Comparison of ENCODE assay signal across 24 cellular contexts in genomic region chr1:173360478-173361063, GRCh38.
A peak's percentile ranks its signal among the peaks of the same experiment; 100 is the strongest.
DNase-seq lines count a peak whose midpoint lies in the region; ATAC-seq and TF ChIP-seq lines count a peak whose summit lies in the region.
"Had no signal": no experiment of that assay in that cellular context is flagged by ENCODE, and none has a peak within 500 bp of the region (broad histone marks: within the 10 kb centered on the region; RNA-seq: fewer than 3 reads in every experiment).

No MANE protein-coding gene starts in this region.

- POLR2A ChIA-PET in activated CD8-positive, alpha-beta T cell treated with anti-CD3 and anti-CD28 coated beads, Interleukin-2, amount 10 ng/mL, durations not matched to agents 7 days and 5 days (lab: Charles Lee) = no interaction called here
- POLR2A ChIA-PET in activated CD8-positive, alpha-beta T cell treated with anti-CD3 and anti-CD28 coated beads for 36 hours (lab: Charles Lee) = no interaction called here

- no peak for TF ChIP-seq CTCF in activated CD8-positive, alpha-beta T cell treated with anti-CD3 and anti-CD28 coated beads for 36 hours (IDR thresholded peaks at IDR 0.05)
- TF ChIP-seq CTCF in osteocyte (IDR thresholded peaks at IDR 0.05) (no peak), stomach (IDR thresholded peaks at IDR 0.05) (no peak)

- TF ChIP-seq POLR2A in stomach (IDR thresholded peaks at IDR 0.05) = no peak

- no peak overlapping the region for H3K4me3 ChIP-seq in stomach
- H3K4me3 ChIP-seq: GM23248, skin epidermis had no signal

- CTCF ChIA-PET in activated CD8-positive, alpha-beta T cell treated with anti-CD3 and anti-CD28 coated beads, Interleukin-2, amount 10 ng/mL, durations not matched to agents 7 days and 5 days (lab: Charles Lee) = no interaction called here
- CTCF ChIA-PET in activated CD8-positive, alpha-beta T cell treated with anti-CD3 and anti-CD28 coated beads for 36 hours (lab: Charles Lee) = interaction anchor here (1.0 to 1.8 kb wide), 2 partner anchors 106 to 616 kb away, joined by 4 to 7 read pairs; no protein-coding TSS in a partner anchor

- no peaks in the 10 kb centered on the region for H3K36me3 Mint-ChIP-seq in activated CD8-positive, alpha-beta T cell treated with anti-CD3 and anti-CD28 coated beads, Interleukin-2, amount 10 ng/mL, durations not matched to agents 7 days and 5 days (ENCODE audit: low read depth)
- H3K36me3 Mint-ChIP-seq in activated CD8-positive, alpha-beta T cell treated with anti-CD3 and anti-CD28 coated beads for 36 hours (ENCODE audit: low read depth) = no peaks in the 10 kb centered on the region
- no peaks in the 10 kb centered on the region for H3K36me3 Mint-ChIP-seq in osteocyte (ENCODE audit: unreplicated experiment)
- H3K36me3 Mint-ChIP-seq: natural killer cell treated with Interleukin-12 subunit alpha and Interleukin-12 subunit beta and Interleukin-15 and Interleukin-18, amount 100 ng/mL, for 72 hours had no signal

- no peaks in the 10 kb centered on the region for H3K9me3 ChIP-seq in stomach

- peaks cover 20% of the 10 kb centered on the region for H3K4me1 Mint-ChIP-seq in activated CD8-positive, alpha-beta T cell treated with anti-CD3 and anti-CD28 coated beads, Interleukin-2, amount 10 ng/mL, durations not matched to agents 7 days and 5 days (ENCODE audit: low read depth)
- H3K4me1 Mint-ChIP-seq in activated CD8-positive, alpha-beta T cell treated with anti-CD3 and anti-CD28 coated beads for 36 hours (ENCODE audit: low read depth) = peaks cover 25% of the 10 kb centered on the region
- no peaks in the 10 kb centered on the region for H3K4me1 Mint-ChIP-seq in osteocyte (ENCODE audit: unreplicated experiment)

- 62 to 79% (median 72%) methylated on average over 3 of the region's 3 CpGs for WGBS in stomach, 5 donors

- no peak overlapping the region for H3K27ac Mint-ChIP-seq in activated CD8-positive, alpha-beta T cell treated with anti-CD3 and anti-CD28 coated beads, Interleukin-2, amount 10 ng/mL, durations not matched to agents 7 days and 5 days
- no peak overlapping the region for H3K27ac Mint-ChIP-seq in activated CD8-positive, alpha-beta T cell treated with anti-CD3 and anti-CD28 coated beads for 36 hours
- H3K27ac Mint-ChIP-seq in osteocyte (ENCODE audit: unreplicated experiment) = no peak overlapping the region
- H3K27ac Mint-ChIP-seq: activated CD4-positive, alpha-beta memory T cell treated with anti-CD3 and anti-CD28 coated beads, Interleukin-2, amount 10 ng/mL, durations not matched to agents 7 days and 5 days; activated naive CD8-positive, alpha-beta T cell treated with anti-CD3 and anti-CD28 coated beads for 36 hours; natural killer cell treated with Interleukin-12 subunit alpha and Interleukin-12 subunit beta and Interleukin-15 and Interleukin-18, amount 100 ng/mL, for 72 hours had no signal

- no peaks in the 10 kb centered on the region for H3K4me1 ChIP-seq in stomach

- no peaks in the 10 kb centered on the region for H3K36me3 ChIP-seq in stomach

- intact Hi-C loops in activated CD8-positive, alpha-beta T cell treated with anti-CD3 and anti-CD28 coated beads for 36 hours (cut with micrococcal nuclease) = no loop called here
- intact Hi-C loops in stomach (cut with DNase I; ENCODE audit: low total_unique reads) = no loop called here

- no peak overlapping the region for H3K27ac ChIP-seq in stomach
- H3K27ac ChIP-seq: epithelial cell of prostate, GM23248, skin epidermis had no signal

- no peak for TF ChIP-seq EP300 in stomach (IDR thresholded peaks at IDR 0.05)

- ATAC-seq in activated CD8-positive, alpha-beta T cell treated with anti-CD3 and anti-CD28 coated beads, Interleukin-2, amount 10 ng/mL, durations not matched to agents 7 days and 5 days = no peak
- no peak for ATAC-seq in activated CD8-positive, alpha-beta T cell treated with anti-CD3 and anti-CD28 coated beads for 36 hours
- ATAC-seq in GM18511 (IDR thresholded peaks at IDR 0.05; ENCODE audit: unreplicated experiment) = no peak
- ATAC-seq: natural killer cell treated with Interleukin-12 subunit alpha and Interleukin-12 subunit beta and Interleukin-15 and Interleukin-18, amount 100 ng/mL, for 72 hours had no signal

- H3K27me3 Mint-ChIP-seq in activated CD8-positive, alpha-beta T cell treated with anti-CD3 and anti-CD28 coated beads, Interleukin-2, amount 10 ng/mL, durations not matched to agents 7 days and 5 days (ENCODE audit: low read depth) = no peaks in the 10 kb centered on the region
- no peaks in the 10 kb centered on the region for H3K27me3 Mint-ChIP-seq in activated CD8-positive, alpha-beta T cell treated with anti-CD3 and anti-CD28 coated beads for 36 hours
- H3K27me3 Mint-ChIP-seq in osteocyte (ENCODE audit: unreplicated experiment) = peaks cover 11% of the 10 kb centered on the region
- H3K27me3 Mint-ChIP-seq: activated CD4-positive, alpha-beta memory T cell treated with anti-CD3 and anti-CD28 coated beads, Interleukin-2, amount 10 ng/mL, durations not matched to agents 7 days and 5 days; activated naive CD8-positive, alpha-beta T cell treated with anti-CD3 and anti-CD28 coated beads for 36 hours; CD4-positive, alpha-beta memory T cell had no signal

- DNase-seq in activated CD8-positive, alpha-beta T cell treated with anti-CD3 and anti-CD28 coated beads, Interleukin-2, amount 10 ng/mL, durations not matched to agents 7 days and 5 days = peak; percentile 10
- DNase-seq in activated CD8-positive, alpha-beta T cell treated with anti-CD3 and anti-CD28 coated beads for 36 hours = no peak
- DNase-seq in Kasumi-1 (lab: John Stamatoyannopoulos, UW) (peak; percentile 19 to 49), SKM-1 (lab: John Stamatoyannopoulos, UW; ENCODE audit: unreplicated experiment) (peak; percentile 23), osteocyte (ENCODE audit: extremely low spot score, unreplicated experiment) (peak; percentile 21), DMS53 treated with DMSO at 0.1 percent for 48 hours (lab: John Stamatoyannopoulos, UW; ENCODE audit: unreplicated experiment) (no peak), stomach (no peak)
- DNase-seq: activated CD4-positive, alpha-beta memory T cell treated with anti-CD3 and anti-CD28 coated beads, Interleukin-2, amount 10 ng/mL, durations not matched to agents 7 days and 5 days; activated effector memory CD4-positive, alpha-beta T cell treated with anti-CD3 and anti-CD28 coated beads, Interleukin-2, amount 50 U/mL, for 16 hours; activated naive CD8-positive, alpha-beta T cell treated with anti-CD3 and anti-CD28 coated beads for 36 hours; aorta; effector CD4-positive, alpha-beta T cell; GM23248; kidney; NCI-H1048; NCI-H187; NCI-H524 treated with DMSO at 0.1 percent for 48 hours; NK-92 treated with Interleukin-12 subunit alpha and Interleukin-12 subunit beta, amount 100 ng/mL, for 24 hours; trophoblast cell had no signal

- no peaks in the 10 kb centered on the region for H3K9me3 Mint-ChIP-seq in activated CD8-positive, alpha-beta T cell treated with anti-CD3 and anti-CD28 coated beads, Interleukin-2, amount 10 ng/mL, durations not matched to agents 7 days and 5 days (ENCODE audit: insufficient read depth)
- peaks cover 1% of the 10 kb centered on the region for H3K9me3 Mint-ChIP-seq in activated CD8-positive, alpha-beta T cell treated with anti-CD3 and anti-CD28 coated beads for 36 hours
- no peaks in the 10 kb centered on the region for H3K9me3 Mint-ChIP-seq in osteocyte (ENCODE audit: unreplicated experiment)
- H3K9me3 Mint-ChIP-seq: activated CD4-positive, alpha-beta memory T cell treated with anti-CD3 and anti-CD28 coated beads, Interleukin-2, amount 10 ng/mL, durations not matched to agents 7 days and 5 days; activated naive CD8-positive, alpha-beta T cell treated with anti-CD3 and anti-CD28 coated beads for 36 hours; natural killer cell treated with Interleukin-12 subunit alpha and Interleukin-12 subunit beta and Interleukin-15 and Interleukin-18, amount 100 ng/mL, for 72 hours had no signal

- no peak overlapping the region for H3K4me3 Mint-ChIP-seq in activated CD8-positive, alpha-beta T cell treated with anti-CD3 and anti-CD28 coated beads, Interleukin-2, amount 10 ng/mL, durations not matched to agents 7 days and 5 days
- H3K4me3 Mint-ChIP-seq in activated CD8-positive, alpha-beta T cell treated with anti-CD3 and anti-CD28 coated beads for 36 hours = no peak overlapping the region
- no peak overlapping the region for H3K4me3 Mint-ChIP-seq in osteocyte (ENCODE audit: unreplicated experiment)
- H3K4me3 Mint-ChIP-seq: activated CD4-positive, alpha-beta memory T cell treated with anti-CD3 and anti-CD28 coated beads, Interleukin-2, amount 10 ng/mL, durations not matched to agents 7 days and 5 days; activated naive CD8-positive, alpha-beta T cell treated with anti-CD3 and anti-CD28 coated beads for 36 hours; CD4-positive, alpha-beta memory T cell; natural killer cell treated with Interleukin-12 subunit alpha and Interleukin-12 subunit beta and Interleukin-15 and Interleukin-18, amount 100 ng/mL, for 72 hours had no signal

- H3K27me3 ChIP-seq in stomach = no peaks in the 10 kb centered on the region

Comparison
In these comparisons a context has a peak if more than half of its experiments do, and no peak if none do; other contexts are left out.
1. DNase-seq: peak in activated CD8-positive, alpha-beta T cell treated with anti-CD3 and anti-CD28 coated beads, Interleukin-2, amount 10 ng/mL, durations not matched to agents 7 days and 5 days (single experiment), Kasumi-1 (2 of 2), SKM-1 (single experiment) and osteocyte (single experiment); none in activated CD8-positive, alpha-beta T cell treated with anti-CD3 and anti-CD28 coated beads for 36 hours (single experiment), DMS53 treated with DMSO at 0.1 percent for 48 hours (single experiment) and stomach (single experiment).